Comparison of ENCODE assay signal across 17 cellular contexts in the genomic region with DNA sequence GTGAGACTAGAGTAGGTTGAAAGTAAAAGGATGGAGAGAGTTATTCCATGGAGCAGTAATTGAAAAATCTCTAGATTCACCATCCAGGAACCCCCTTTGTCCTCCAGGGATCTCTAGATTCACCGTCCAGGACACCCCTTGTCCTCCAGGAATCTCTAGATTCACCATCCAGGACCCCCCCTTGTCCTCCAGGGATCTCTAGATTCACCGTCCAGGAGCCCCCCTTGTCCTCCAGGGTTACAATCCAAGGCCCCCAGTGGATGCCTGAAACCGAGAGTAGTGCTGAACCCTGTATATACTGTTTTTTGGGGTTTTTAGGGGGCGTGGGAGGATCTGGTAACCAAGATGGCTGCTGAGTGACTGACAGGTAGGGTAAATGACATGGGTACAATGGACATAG. TPM values are rescaled to one million over a fixed set of nuclear protein-coding genes. Genes with fewer than 3 reads are reported as not detected.
A peak's percentile ranks its signal among the peaks of the same experiment; 100 is the strongest.
DNase-seq lines count a peak whose midpoint lies in the region; ATAC-seq and TF ChIP-seq lines count a peak whose summit lies in the region.
"Had no signal": no experiment of that assay in that cellular context is flagged by ENCODE, and none has a peak within 500 bp of the region (broad histone marks: within the 10 kb centered on the region; RNA-seq: fewer than 3 reads in every experiment).

No MANE protein-coding gene starts in this region.

- H3K4me1 ChIP-seq in BE2C, result no peaks in the 10 kb centered on the region

- H3K27me3 ChIP-seq in BE2C, result no peaks in the 10 kb centered on the region

- POLR2A ChIA-PET in WTC11 (lab: Charles Lee), result no interaction called here

- ATAC-seq in WTC11, result peak; percentile 32; the same call in 1 of the 2 replicates
- ATAC-seq in GM21619 (IDR thresholded peaks at IDR 0.05; ENCODE audit: unreplicated experiment), result no peak
- no peak for ATAC-seq in GM18505 (IDR thresholded peaks at IDR 0.05; ENCODE audit: unreplicated experiment)
- ATAC-seq: GM23338, K562, Panc1, Right ventricle myocardium inferior had no signal

- H3K9me3 Mint-ChIP-seq in WTC11, result peaks cover 11% of the 10 kb centered on the region
- H3K9me3 Mint-ChIP-seq: CD4-positive, CD25-positive, alpha-beta regulatory T cell; GM23338 had no signal

- H3K27ac Mint-ChIP-seq in WTC11, result no peak overlapping the region
- H3K27ac Mint-ChIP-seq: CD4-positive, CD25-positive, alpha-beta regulatory T cell; GM23338 had no signal

- H3K4me3 Mint-ChIP-seq in WTC11, result no peak overlapping the region
- H3K4me3 Mint-ChIP-seq: CD4-positive, CD25-positive, alpha-beta regulatory T cell; GM23338 had no signal

- no peaks in the 10 kb centered on the region for H3K36me3 ChIP-seq in BE2C

- CTCF ChIA-PET in WTC11 (lab: Charles Lee), result no interaction called here

- no peak for TF ChIP-seq CTCF in BE2C (IDR thresholded peaks at IDR 0.05; ENCODE audit: low read depth, low read length)
- TF ChIP-seq CTCF in WTC11 (IDR thresholded peaks at IDR 0.05), result no peak
- TF ChIP-seq CTCF in fibroblast of the aortic adventitia (IDR thresholded peaks at IDR 0.05; ENCODE audit: insufficient read depth, low read length), result no peak

- intact Hi-C loops in posterior vena cava (cut with DNase I), result loop anchor here in 1 of 2 donors (1.0 kb wide), 1 partner anchor 84 kb away; no protein-coding TSS in a partner anchor

- H3K36me3 Mint-ChIP-seq in WTC11, result peaks cover 5% of the 10 kb centered on the region
- H3K36me3 Mint-ChIP-seq: CD4-positive, CD25-positive, alpha-beta regulatory T cell had no signal

- H3K27me3 Mint-ChIP-seq in WTC11 (ENCODE audit: low read depth), result no peaks in the 10 kb centered on the region; the same call in none of the 2 replicates

- DNase-seq in BE2C, result peak; percentile 0
- no peak for DNase-seq in WTC11 (ENCODE audit: low spot score)
- DNase-seq in fibroblast of the aortic adventitia (ENCODE audit: low read depth), result peak; percentile 16
- DNase-seq in posterior vena cava (ENCODE audit: low spot score), result peak; percentile 62
- DNase-seq in cerebellar cortex (ENCODE audit: low spot score), result no peak
- no peak for DNase-seq in cerebellum (ENCODE audit: low spot score)
- DNase-seq: Calu3; CD4-positive, CD25-positive, alpha-beta regulatory T cell; NCI-H1048; NCI-H146; NCI-H82 had no signal

- no peak for TF ChIP-seq POLR2A in GM18505 (IDR thresholded peaks at IDR 0.05; ENCODE audit: borderline replicate concordance, extremely low read depth, insufficient read depth, insufficient read length)

- no peaks in the 10 kb centered on the region for H3K4me1 Mint-ChIP-seq in WTC11
- H3K4me1 Mint-ChIP-seq: CD4-positive, CD25-positive, alpha-beta regulatory T cell; GM23338 had no signal

- H3K4me3 ChIP-seq in BE2C (ENCODE audit: low read depth, low read length) (no peak overlapping the region), fibroblast of the aortic adventitia (ENCODE audit: low read depth, low read length) (no peak overlapping the region)
- H3K4me3 ChIP-seq: GM23338, K562 had no signal

- H3K9me3 ChIP-seq in BE2C, result no peaks in the 10 kb centered on the region

TF ChIP-seq in WTC11, 78 proteins besides CTCF, POLR2A, EP300 and RAD21 (continues in another document):
- TF ChIP-seq JUN (CRISPR knock-in tag; IDR thresholded peaks at IDR 0.05) (no peak), SMAD4 (CRISPR knock-in tag; IDR thresholded peaks at IDR 0.05) (no peak), KAT7 (CRISPR knock-in tag; IDR thresholded peaks at IDR 0.05; ENCODE audit: borderline replicate concordance) (no peak), RELA (CRISPR knock-in tag; IDR thresholded peaks at IDR 0.05; ENCODE audit: borderline replicate concordance) (no peak), ZNF138 (CRISPR knock-in tag; conservative IDR thresholded peaks at IDR 0.05) (no peak), NR2C2 (CRISPR knock-in tag; IDR thresholded peaks at IDR 0.05) (no peak), ZNF219 (CRISPR knock-in tag; IDR thresholded peaks at IDR 0.05; ENCODE audit: borderline replicate concordance) (no peak), NFATC4 (CRISPR knock-in tag; IDR thresholded peaks at IDR 0.05) (no peak), FOXK1 (CRISPR knock-in tag; IDR thresholded peaks at IDR 0.05) (no peak), ZNF416 (CRISPR knock-in tag; IDR thresholded peaks at IDR 0.05) (no peak)
- TF ChIP-seq, protein P1, sequence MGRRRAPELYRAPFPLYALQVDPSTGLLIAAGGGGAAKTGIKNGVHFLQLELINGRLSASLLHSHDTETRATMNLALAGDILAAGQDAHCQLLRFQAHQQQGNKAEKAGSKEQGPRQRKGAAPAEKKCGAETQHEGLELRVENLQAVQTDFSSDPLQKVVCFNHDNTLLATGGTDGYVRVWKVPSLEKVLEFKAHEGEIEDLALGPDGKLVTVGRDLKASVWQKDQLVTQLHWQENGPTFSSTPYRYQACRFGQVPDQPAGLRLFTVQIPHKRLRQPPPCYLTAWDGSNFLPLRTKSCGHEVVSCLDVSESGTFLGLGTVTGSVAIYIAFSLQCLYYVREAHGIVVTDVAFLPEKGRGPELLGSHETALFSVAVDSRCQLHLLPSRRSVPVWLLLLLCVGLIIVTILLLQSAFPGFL (CRISPR knock-in tag; IDR thresholded peaks at IDR 0.05; ENCODE audit: borderline replicate concordance), result no peak
- TF ChIP-seq, protein P2, sequence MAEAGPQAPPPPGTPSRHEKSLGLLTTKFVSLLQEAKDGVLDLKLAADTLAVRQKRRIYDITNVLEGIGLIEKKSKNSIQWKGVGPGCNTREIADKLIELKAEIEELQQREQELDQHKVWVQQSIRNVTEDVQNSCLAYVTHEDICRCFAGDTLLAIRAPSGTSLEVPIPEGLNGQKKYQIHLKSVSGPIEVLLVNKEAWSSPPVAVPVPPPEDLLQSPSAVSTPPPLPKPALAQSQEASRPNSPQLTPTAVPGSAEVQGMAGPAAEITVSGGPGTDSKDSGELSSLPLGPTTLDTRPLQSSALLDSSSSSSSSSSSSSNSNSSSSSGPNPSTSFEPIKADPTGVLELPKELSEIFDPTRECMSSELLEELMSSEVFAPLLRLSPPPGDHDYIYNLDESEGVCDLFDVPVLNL (CRISPR knock-in tag; IDR thresholded peaks at IDR 0.05; ENCODE audit: borderline replicate concordance, low read depth), result no peak
- TF ChIP-seq, protein P3, sequence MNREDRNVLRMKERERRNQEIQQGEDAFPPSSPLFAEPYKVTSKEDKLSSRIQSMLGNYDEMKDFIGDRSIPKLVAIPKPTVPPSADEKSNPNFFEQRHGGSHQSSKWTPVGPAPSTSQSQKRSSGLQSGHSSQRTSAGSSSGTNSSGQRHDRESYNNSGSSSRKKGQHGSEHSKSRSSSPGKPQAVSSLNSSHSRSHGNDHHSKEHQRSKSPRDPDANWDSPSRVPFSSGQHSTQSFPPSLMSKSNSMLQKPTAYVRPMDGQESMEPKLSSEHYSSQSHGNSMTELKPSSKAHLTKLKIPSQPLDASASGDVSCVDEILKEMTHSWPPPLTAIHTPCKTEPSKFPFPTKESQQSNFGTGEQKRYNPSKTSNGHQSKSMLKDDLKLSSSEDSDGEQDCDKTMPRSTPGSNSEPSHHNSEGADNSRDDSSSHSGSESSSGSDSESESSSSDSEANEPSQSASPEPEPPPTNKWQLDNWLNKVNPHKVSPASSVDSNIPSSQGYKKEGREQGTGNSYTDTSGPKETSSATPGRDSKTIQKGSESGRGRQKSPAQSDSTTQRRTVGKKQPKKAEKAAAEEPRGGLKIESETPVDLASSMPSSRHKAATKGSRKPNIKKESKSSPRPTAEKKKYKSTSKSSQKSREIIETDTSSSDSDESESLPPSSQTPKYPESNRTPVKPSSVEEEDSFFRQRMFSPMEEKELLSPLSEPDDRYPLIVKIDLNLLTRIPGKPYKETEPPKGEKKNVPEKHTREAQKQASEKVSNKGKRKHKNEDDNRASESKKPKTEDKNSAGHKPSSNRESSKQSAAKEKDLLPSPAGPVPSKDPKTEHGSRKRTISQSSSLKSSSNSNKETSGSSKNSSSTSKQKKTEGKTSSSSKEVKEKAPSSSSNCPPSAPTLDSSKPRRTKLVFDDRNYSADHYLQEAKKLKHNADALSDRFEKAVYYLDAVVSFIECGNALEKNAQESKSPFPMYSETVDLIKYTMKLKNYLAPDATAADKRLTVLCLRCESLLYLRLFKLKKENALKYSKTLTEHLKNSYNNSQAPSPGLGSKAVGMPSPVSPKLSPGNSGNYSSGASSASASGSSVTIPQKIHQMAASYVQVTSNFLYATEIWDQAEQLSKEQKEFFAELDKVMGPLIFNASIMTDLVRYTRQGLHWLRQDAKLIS (CRISPR knock-in tag; IDR thresholded peaks at IDR 0.05; ENCODE audit: borderline replicate concordance), result no peak

RNA-seq across cellular contexts. Expression of a gene that starts 38.3 kb away (rescaled TPM):
- polyA plus RNA-seq in BE2C (2012; ENCODE audit: insufficient read depth, insufficient read length, low read depth), result 59.9 TPM
- total RNA-seq in WTC11 (2021) (28.7 to 33.2 TPM (median 30.0 TPM) in 3 replicates), fibroblast of the aortic adventitia (ENCODE audit: low replicate concordance) (24.2 and 44.4 TPM in 2 replicates), posterior vena cava (10 to 100 TPM; 23.5 to 23.7 TPM), cerebellum (51.1 TPM)

Comparison
In these comparisons a context has a peak if more than half of its experiments do, and no peak if none do; other contexts are left out.
1. DNase-seq: peak in BE2C (single experiment), fibroblast of the aortic adventitia (single experiment) and posterior vena cava (single experiment); none in WTC11 (single experiment), cerebellar cortex (single experiment) and cerebellum (single experiment).